ENCODE assay signal across 12 cellular contexts in the genomic region with DNA sequence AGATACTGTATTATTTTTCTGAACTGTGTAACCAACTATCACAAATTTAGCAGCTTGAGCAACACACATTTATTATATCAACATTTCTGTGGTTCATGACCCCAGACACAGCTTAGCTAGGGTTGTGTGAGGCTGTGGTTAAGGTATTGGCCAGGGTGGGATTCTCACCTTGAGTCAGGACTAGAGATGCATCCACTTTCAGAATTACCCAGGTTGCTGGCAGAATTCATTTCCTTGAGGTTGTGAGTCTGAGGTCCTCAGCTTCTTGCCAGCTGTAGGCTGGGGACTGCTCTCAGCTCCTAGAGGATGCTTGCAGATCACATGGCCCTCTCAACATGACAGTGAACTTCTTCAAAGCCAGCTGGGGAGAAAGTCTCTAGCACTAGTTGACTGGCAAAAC.
DNase-seq lines count a peak whose midpoint lies in the region; ATAC-seq, FAIRE-seq and TF ChIP-seq lines count a peak whose summit lies in the region.
"Had no signal": no experiment of that assay in that cellular context is flagged by ENCODE, and none has a peak within 500 bp of the region (broad histone marks: within the 10 kb centered on the region; RNA-seq: fewer than 3 reads in every experiment).

No MANE protein-coding gene starts in this region.

- POLR2A ChIA-PET in Caco-2 (lab: Charles Lee), result no interaction called here

- H3K4me3 Mint-ChIP-seq in activated naive CD8-positive, alpha-beta T cell treated with anti-CD3 and anti-CD28 coated beads for 36 hours, result no peak overlapping the region
- no peak overlapping the region for H3K4me3 Mint-ChIP-seq in Caco-2 (ENCODE audit: unreplicated experiment)
- H3K4me3 Mint-ChIP-seq: activated B cell treated with CpG ODN at 0.5 μM for 24 hours; dendritic cell treated with granulocyte-macrophage colony-stimulating factor and Interleukin-4, amounts not matched to agents 40 ng/mL and 50 ng/mL, for 4 days; neural crest cell had no signal

- H3K9me3 Mint-ChIP-seq in activated naive CD8-positive, alpha-beta T cell treated with anti-CD3 and anti-CD28 coated beads for 36 hours, result peaks cover 4% of the 10 kb centered on the region
- H3K9me3 Mint-ChIP-seq in Caco-2 (ENCODE audit: unreplicated experiment), result no peaks in the 10 kb centered on the region
- H3K9me3 Mint-ChIP-seq: activated B cell treated with CpG ODN at 0.5 μM for 24 hours; dendritic cell treated with granulocyte-macrophage colony-stimulating factor and Interleukin-4, amounts not matched to agents 40 ng/mL and 50 ng/mL, for 4 days had no signal

- H3K27ac Mint-ChIP-seq in activated naive CD8-positive, alpha-beta T cell treated with anti-CD3 and anti-CD28 coated beads for 36 hours, result no peak overlapping the region
- H3K27ac Mint-ChIP-seq in Caco-2 (ENCODE audit: unreplicated experiment), result no peak overlapping the region
- H3K27ac Mint-ChIP-seq: activated B cell treated with CpG ODN at 0.5 μM for 24 hours; dendritic cell treated with granulocyte-macrophage colony-stimulating factor and Interleukin-4, amounts not matched to agents 40 ng/mL and 50 ng/mL, for 4 days had no signal

- H3K4me1 Mint-ChIP-seq in activated naive CD8-positive, alpha-beta T cell treated with anti-CD3 and anti-CD28 coated beads for 36 hours, result peaks cover 24% of the 10 kb centered on the region
- H3K4me1 Mint-ChIP-seq in Caco-2 (ENCODE audit: low read depth, unreplicated experiment), result no peaks in the 10 kb centered on the region

- no peak overlapping the region for H3K9ac ChIP-seq in kidney (ENCODE audit: low read length in 2 of 2)

- no peak overlapping the region for H3K27ac ChIP-seq in kidney (ENCODE audit: low read depth in 2 of 2, low read length in 2 of 2)

- no peak for FAIRE-seq in kidney (lab: Jason Lieb, UNC)

- H3K27me3 Mint-ChIP-seq in activated naive CD8-positive, alpha-beta T cell treated with anti-CD3 and anti-CD28 coated beads for 36 hours, result no peaks in the 10 kb centered on the region
- no peaks in the 10 kb centered on the region for H3K27me3 Mint-ChIP-seq in Caco-2 (ENCODE audit: insufficient read depth, unreplicated experiment)
- H3K27me3 Mint-ChIP-seq: activated B cell treated with CpG ODN at 0.5 μM for 24 hours; dendritic cell treated with granulocyte-macrophage colony-stimulating factor and Interleukin-4, amounts not matched to agents 40 ng/mL and 50 ng/mL, for 4 days had no signal

- H3K36me3 ChIP-seq in kidney (ENCODE audit: control insufficient read depth in 1 of 2, insufficient read depth in 2 of 2, low read length in 2 of 2) (no peaks in the 10 kb centered on the region), Caco-2 (ENCODE audit: control insufficient read depth, insufficient read depth, low read length) (no peaks in the 10 kb centered on the region)

- H3K9me3 ChIP-seq in kidney (ENCODE audit: control insufficient read depth in 1 of 2, low read length in 2 of 2) (no peaks in the 10 kb centered on the region), Caco-2 (no peaks in the 10 kb centered on the region)

- intact Hi-C loops in kidney (cut with DNase I), result no loop called here
- intact Hi-C loops in Caco-2 (cut with micrococcal nuclease; ENCODE audit: unreplicated experiment), result no loop called here

- no peaks in the 10 kb centered on the region for H3K27me3 ChIP-seq in Caco-2 (replicated peaks; ENCODE audit: control insufficient read depth, insufficient read depth, low read length)

- TF ChIP-seq CTCF in kidney (IDR thresholded peaks at IDR 0.05; ENCODE audit: borderline replicate concordance, extremely low read depth, insufficient read depth) (no peak), Caco-2 (IDR thresholded peaks at IDR 0.05; ENCODE audit: insufficient read depth in 1 of 2, low read depth in 1 of 2, low read length in 1 of 2, severe bottlenecking in 1 of 2, unreplicated experiment in 1 of 2) (no peak)

- DNase-seq in activated naive CD8-positive, alpha-beta T cell treated with anti-CD3 and anti-CD28 coated beads for 36 hours, result peak; percentile 62
- no peak for DNase-seq in kidney
- no peak for DNase-seq in Caco-2
- DNase-seq in T-helper 9 cell, result no peak
- no peak for DNase-seq in amniotic stem cell (lab: John Stamatoyannopoulos, UW)
- DNase-seq: activated B cell treated with CpG ODN at 0.5 μM for 24 hours, NCI-H774 had no signal

- H3K4me3 ChIP-seq in kidney (ENCODE audit: low read length in 2 of 2), result no peak overlapping the region
- no peak overlapping the region for H3K4me3 ChIP-seq in Caco-2 (ENCODE audit: low read depth, low read length)

- BruUV-seq in Caco-2 (replicated peaks; lab: Mats Ljungman, UMichigan), result no TSS peak

- ATAC-seq in GM18511 (IDR thresholded peaks at IDR 0.05; ENCODE audit: unreplicated experiment) (peak; percentile 96), GM19452 (IDR thresholded peaks at IDR 0.05; ENCODE audit: unreplicated experiment) (peak; percentile 97), HG03064 (IDR thresholded peaks at IDR 0.05; ENCODE audit: low read depth, unreplicated experiment) (peak; percentile 74)

- H3K36me3 Mint-ChIP-seq in activated naive CD8-positive, alpha-beta T cell treated with anti-CD3 and anti-CD28 coated beads for 36 hours, result peaks cover 30% of the 10 kb centered on the region
- H3K36me3 Mint-ChIP-seq in Caco-2 (ENCODE audit: insufficient read depth, unreplicated experiment), result no peaks in the 10 kb centered on the region

- CTCF ChIA-PET in Caco-2 (lab: Charles Lee), result no interaction called here

- H3K4me1 ChIP-seq in kidney (ENCODE audit: control insufficient read depth in 1 of 2, insufficient read depth in 1 of 2, low read depth in 1 of 2, low read length in 2 of 2) (no peaks in the 10 kb centered on the region), Caco-2 (peaks cover 3% of the 10 kb centered on the region; the same call in 1 of the 2 replicates)
